ENCODE assay signal across 8 cellular contexts in genomic region chr6:41895300-41896233, GRCh38. TPM values are rescaled to one million over a fixed set of nuclear protein-coding genes. Genes with fewer than 3 reads are reported as not detected.
DNase-seq lines count a peak whose midpoint lies in the region; ATAC-seq, FAIRE-seq and TF ChIP-seq lines count a peak whose summit lies in the region.

USP49 (minus strand) TSS chr6:41895375; CDS start chr6:41806983, 88,392 bp downstream.

- peaks cover 12% of the 10 kb centered on the region for H3K4me1 Mint-ChIP-seq in activated naive CD4-positive, alpha-beta T cell treated with anti-CD3 and anti-CD28 coated beads, Interleukin-2, amount 50 U/mL, for 24 hours

- H3K27ac ChIP-seq in SK-N-MC (peak within 1 kb of the TSS; percentile 51), pancreas (peak within 1 kb of the TSS in 3 of 4 donors; percentile 27 to 80 (median 80)), tibial artery (peak within 1 kb of the TSS; percentile 75)

- H3K36me3 ChIP-seq in SK-N-MC (ENCODE audit: insufficient read depth, low read length) (no peaks in the 10 kb centered on the region), pancreas (no peaks in the 10 kb centered on the region), tibial artery (peaks cover 0 to 7% (median 0%) of the 10 kb centered on the region in 3 donors)

- FAIRE-seq in pancreas (lab: Jason Lieb, UNC) = no peak

- 1% methylated on average over 54 to 55 of the region's 55 CpGs for WGBS in pancreas, 2 donors

- peak within 1 kb of the TSS; percentile 73 for H3K9ac ChIP-seq in SK-N-MC (ENCODE audit: insufficient read length)

- peak within 1 kb of the TSS; percentile 97 for H3K27ac Mint-ChIP-seq in activated naive CD4-positive, alpha-beta T cell treated with anti-CD3 and anti-CD28 coated beads, Interleukin-2, amount 50 U/mL, for 24 hours

- intact Hi-C loops in Right ventricle myocardium inferior (cut with DNase I) = loop anchor here (5.0 kb wide), 2 partner anchors 48 to 108 kb away; partner anchors contain the start of gene TOMM6
- intact Hi-C loops in pancreas (cut with DNase I) = no loop called here
- intact Hi-C loops in tibial artery (cut with DNase I; ENCODE audit: low total_unique reads) = loop anchor here (5.0 kb wide), 1 partner anchor 103 kb away; no protein-coding TSS in a partner anchor

- TF ChIP-seq CTCF in GM10266 (IDR thresholded peaks at IDR 0.05; ENCODE audit: control insufficient read depth, insufficient read depth, low read depth, missing control alignments) = no peak
- no peak for TF ChIP-seq CTCF in pancreas (IDR thresholded peaks at IDR 0.05)
- TF ChIP-seq CTCF in tibial artery (IDR thresholded peaks at IDR 0.05) = no peak

- DNase-seq in GM10266 (ENCODE audit: extremely low spot score) = peak; percentile 94
- peak; percentile 84 for DNase-seq in NCI-H1092 (lab: John Stamatoyannopoulos, UW)
- peak; percentile 26 for DNase-seq in SK-N-MC (ENCODE audit: low read depth, low spot score)
- peak; percentile 96 for DNase-seq in Right ventricle myocardium inferior (ENCODE audit: missing footprints)
- DNase-seq in pancreas = peak; percentile 82 to 93 (median 87)
- peak; percentile 88 to 92 for DNase-seq in tibial artery

- H3K4me3 Mint-ChIP-seq in activated naive CD4-positive, alpha-beta T cell treated with anti-CD3 and anti-CD28 coated beads, Interleukin-2, amount 50 U/mL, for 24 hours = no peak within 1 kb of the TSS

- H3K4me1 ChIP-seq in pancreas (peaks cover 0 to 9% (median 0%) of the 10 kb centered on the region in 3 donors), tibial artery (peaks cover 0 to 22% (median 8%) of the 10 kb centered on the region in 4 donors)

- no peaks in the 10 kb centered on the region for H3K9me3 ChIP-seq in SK-N-MC (ENCODE audit: low read depth, low read length)
- no peaks in the 10 kb centered on the region for H3K9me3 ChIP-seq in pancreas
- H3K9me3 ChIP-seq in tibial artery = no peaks in the 10 kb centered on the region

- H3K4me3 ChIP-seq in SK-N-MC = peak within 1 kb of the TSS; percentile 83
- H3K4me3 ChIP-seq in pancreas = peak within 1 kb of the TSS; percentile 34 to 82 (median 59)
- H3K4me3 ChIP-seq in tibial artery = peak within 1 kb of the TSS; percentile 70 to 87

- H3K36me3 Mint-ChIP-seq in activated naive CD4-positive, alpha-beta T cell treated with anti-CD3 and anti-CD28 coated beads, Interleukin-2, amount 50 U/mL, for 24 hours = no peaks in the 10 kb centered on the region

- no peaks in the 10 kb centered on the region for H3K9me3 Mint-ChIP-seq in activated naive CD4-positive, alpha-beta T cell treated with anti-CD3 and anti-CD28 coated beads, Interleukin-2, amount 50 U/mL, for 24 hours

- no peaks in the 10 kb centered on the region for H3K27me3 Mint-ChIP-seq in activated naive CD4-positive, alpha-beta T cell treated with anti-CD3 and anti-CD28 coated beads, Interleukin-2, amount 50 U/mL, for 24 hours

- peak; percentile 82 for ATAC-seq in HG02610 (IDR thresholded peaks at IDR 0.05; ENCODE audit: unreplicated experiment)
- ATAC-seq in Right ventricle myocardium inferior = peak; percentile 99
- peak; percentile 97 to 99 (median 98) for ATAC-seq in pancreas

- H3K27me3 ChIP-seq in pancreas (no peaks in the 10 kb centered on the region), tibial artery (no peaks in the 10 kb centered on the region)

RNA-seq across cellular contexts. Expression of gene USP49, which starts in this region (rescaled TPM):
- 2.0 TPM for total RNA-seq in Right ventricle myocardium inferior
- total RNA-seq in pancreas = 1 to 10 TPM in 5 of 6 donors, under 1 TPM in 1; 0.98 to 2.4 (median 1.4) TPM
- polyA plus RNA-seq in pancreas = 1 to 10 TPM; 1.5 TPM

Comparison
In these comparisons a context has a peak if more than half of its experiments do, and no peak if none do; other contexts are left out.
1. Peak in every context shown above with its lines: DNase-seq, ATAC-seq, H3K4me3 ChIP-seq and H3K27ac ChIP-seq.
2. DNase-seq: peak in every context shown above with its lines; median percentile 96 in Right ventricle myocardium inferior; 94 in GM10266; 90 in tibial artery; 87 in pancreas; 84 in NCI-H1092; 26 in SK-N-MC.
3. intact Hi-C loops: an anchor here in Right ventricle myocardium inferior (5.0 kb wide) and tibial artery (5.0 kb wide); none called in pancreas.